ENCODE assay signal across 10 cellular contexts in genomic region chr16:49620158-49620867, GRCh38.
DNase-seq lines count a peak whose midpoint lies in the region; ATAC-seq and TF ChIP-seq lines count a peak whose summit lies in the region.
"Had no signal": no experiment of that assay in that cellular context is flagged by ENCODE, and none has a peak within 500 bp of the region (broad histone marks: within the 10 kb centered on the region; RNA-seq: fewer than 3 reads in every experiment).

No MANE protein-coding gene starts in this region.

- peaks cover 12% of the 10 kb centered on the region for H3K4me1 ChIP-seq in smooth muscle cell (ENCODE audit: low read depth)

- no peak for TF ChIP-seq CTCF in astrocyte of the spinal cord (IDR thresholded peaks at IDR 0.05; ENCODE audit: low read depth, low read length)
- no peak for TF ChIP-seq CTCF in smooth muscle cell (IDR thresholded peaks at IDR 0.05; ENCODE audit: borderline replicate concordance, insufficient read depth, poor library complexity, severe bottlenecking)

- H3K79me2 ChIP-seq in smooth muscle cell (ENCODE audit: low read depth), result no peaks in the 10 kb centered on the region

- DNase-seq in GOT3 (lab: John Stamatoyannopoulos, UW) (peak; percentile 60), astrocyte of the spinal cord (ENCODE audit: low read depth, low spot score) (peak; percentile 77), kidney glomerular epithelial cell (lab: John Stamatoyannopoulos, UW) (peak; percentile 51), smooth muscle cell (lab: John Stamatoyannopoulos, UW; ENCODE audit: unreplicated experiment) (peak; percentile 78), NCI-H2081 treated with DMSO at 0.1 percent for 48 hours (lab: John Stamatoyannopoulos, UW) (no peak)
- DNase-seq: SHP77 had no signal

- H3K27ac ChIP-seq in smooth muscle cell (ENCODE audit: low read depth), result peak overlapping the region; percentile 90

- H3K4me2 ChIP-seq in smooth muscle cell, result peak overlapping the region; percentile 63

- no peak overlapping the region for H2AFZ ChIP-seq in smooth muscle cell (ENCODE audit: low read depth)

- H4K20me1 ChIP-seq in smooth muscle cell (ENCODE audit: low read depth), result no peaks in the 10 kb centered on the region

- no peaks in the 10 kb centered on the region for H3K9me3 ChIP-seq in smooth muscle cell (replicated peaks; ENCODE audit: low read depth)

- in situ Hi-C loops in astrocyte of the spinal cord (cut with HindIII; ENCODE audit: low sequenced_read_pairs), result no loop called here

- peak overlapping the region; percentile 57 for H3K9ac ChIP-seq in smooth muscle cell (ENCODE audit: low read depth)

- H3K4me3 ChIP-seq in astrocyte of the spinal cord (ENCODE audit: low read depth, low read length), result no peak overlapping the region
- H3K4me3 ChIP-seq in smooth muscle cell, result no peak overlapping the region
- H3K4me3 ChIP-seq: GM12878 had no signal

- H3F3A ChIP-seq in smooth muscle cell (ENCODE audit: low read depth), result peaks cover 8% of the 10 kb centered on the region

- ATAC-seq in GM21515 (IDR thresholded peaks at IDR 0.05; ENCODE audit: unreplicated experiment) (no peak), HG03108 (IDR thresholded peaks at IDR 0.05; ENCODE audit: unreplicated experiment) (no peak), GM18870 (IDR thresholded peaks at IDR 0.05; ENCODE audit: unreplicated experiment) (no peak)
- ATAC-seq: GM12878 had no signal

- no peaks in the 10 kb centered on the region for H3K27me3 ChIP-seq in smooth muscle cell (ENCODE audit: low read depth)

- 8% methylated on average over 11 of the region's 11 CpGs for WGBS in smooth muscle cell (ENCODE audit: low lambda C conversion rate)

- no peaks in the 10 kb centered on the region for H3K36me3 ChIP-seq in smooth muscle cell (ENCODE audit: low read depth)
